ENCODE assay signal across 9 cellular contexts in genomic region chr19:58304255-58304654, GRCh38. TPM values are rescaled to one million over a fixed set of nuclear protein-coding genes. Genes with fewer than 3 reads are reported as not detected.
A peak's percentile ranks its signal among the peaks of the same experiment; 100 is the strongest.
DNase-seq lines count a peak whose midpoint lies in the region; ATAC-seq and TF ChIP-seq lines count a peak whose summit lies in the region.
"Had no signal": no experiment of that assay in that cellular context is flagged by ENCODE, and none has a peak within 500 bp of the region (broad histone marks: within the 10 kb centered on the region; RNA-seq: fewer than 3 reads in every experiment).

No MANE protein-coding gene starts in this region.

- peaks cover 0 to 23% (median 0%) of the 10 kb centered on the region in 11 experiments; a peak in 6 of 22 replicates for H3K9me3 ChIP-seq in BLaER1 treated with 17β-estradiol and CSF1 and Interleukin-3, amounts not matched to agents 10 nM and 100 nM (replicated peaks in 1 of 11)
- no peaks in the 10 kb centered on the region for H3K9me3 ChIP-seq in testis

- peak overlapping the region; percentile 85 to 99 (median 99) for H3K27ac Mint-ChIP-seq in IgD-negative memory B cell
- H3K27ac Mint-ChIP-seq in natural killer cell: peak overlapping the region; percentile 99

- no peaks in the 10 kb centered on the region for H3K27me3 ChIP-seq in BLaER1 treated with 17β-estradiol and CSF1 and Interleukin-3, amounts not matched to agents 10 nM and 100 nM
- H3K27me3 ChIP-seq in testis: no peaks in the 10 kb centered on the region

- H3K36me3 Mint-ChIP-seq in IgD-negative memory B cell (peaks cover 8% of the 10 kb centered on the region), natural killer cell (no peaks in the 10 kb centered on the region)

- H3K4me1 Mint-ChIP-seq in IgD-negative memory B cell (peaks cover 16 to 28% (median 18%) of the 10 kb centered on the region in 3 donors), natural killer cell (peaks cover 29 to 45% of the 10 kb centered on the region in 2 donors)

- intact Hi-C loops in natural killer cell (cut with micrococcal nuclease): loop anchor here (2.0 kb wide), 1 partner anchor 121 kb away; the partner anchor contains the start of gene ZNF274
- intact Hi-C loops in testis (cut with DNase I; ENCODE audit: low total_unique reads): no loop called here
- intact Hi-C loops in posterior vena cava (cut with DNase I): no loop called here

- peak overlapping the region in 1 of 11 experiments; percentile 92; a peak in 1 of 22 replicates for H3K9ac ChIP-seq in BLaER1 treated with 17β-estradiol and CSF1 and Interleukin-3, amounts not matched to agents 10 nM and 100 nM

- TF ChIP-seq CTCF in natural killer cell (IDR thresholded peaks at IDR 0.05) (no peak), testis (IDR thresholded peaks at IDR 0.05) (no peak)

- peaks cover 18 to 30% (median 23%) of the 10 kb centered on the region in 10 experiments for H3K4me1 ChIP-seq in BLaER1 treated with 17β-estradiol and CSF1 and Interleukin-3, amounts not matched to agents 10 nM and 100 nM
- peaks cover 11% of the 10 kb centered on the region for H3K4me1 ChIP-seq in testis

- H3K9me3 Mint-ChIP-seq in IgD-negative memory B cell (peaks cover 0 to 6% (median 3%) of the 10 kb centered on the region in 3 donors), natural killer cell (no peaks in the 10 kb centered on the region)

- WGBS in testis, 2 donors: 57 to 72% methylated on average over 4 to 7 of the region's 7 CpGs

- peaks cover 50 to 78% (median 69%) of the 10 kb centered on the region in 11 experiments for H3K36me3 ChIP-seq in BLaER1 treated with 17β-estradiol and CSF1 and Interleukin-3, amounts not matched to agents 10 nM and 100 nM
- no peaks in the 10 kb centered on the region for H3K36me3 ChIP-seq in testis (ENCODE audit: low read depth, missing control alignments)

- peak overlapping the region in 1 of 10 experiments; percentile 96; a peak in 1 of 20 replicates for H3K4me3 ChIP-seq in BLaER1 treated with 17β-estradiol and CSF1 and Interleukin-3, amounts not matched to agents 10 nM and 100 nM
- no peak overlapping the region for H3K4me3 ChIP-seq in testis

- no peak for TF ChIP-seq POLR2A in testis (IDR thresholded peaks at IDR 0.05)

- 0 out of 22 replicates have a peak overlapping the region, but pooled peaks of 1 of the 11 experiments have one; percentile 89 for H3K27ac ChIP-seq in BLaER1 treated with 17β-estradiol and CSF1 and Interleukin-3, amounts not matched to agents 10 nM and 100 nM
- H3K27ac ChIP-seq in caudate nucleus (ENCODE audit: low read depth, low read length) (peak overlapping the region; percentile 32), testis (no peak overlapping the region)

- H3K4me3 Mint-ChIP-seq in IgD-negative memory B cell (peak overlapping the region; percentile 94 to 100 (median 99)), natural killer cell (peak overlapping the region; percentile 98)

- DNase-seq in caudate nucleus (lab: John Stamatoyannopoulos, UW) (no peak), natural killer cell (no peak), UCSD-AML1 (lab: John Stamatoyannopoulos, UW; ENCODE audit: unreplicated experiment) (no peak), testis (no peak), posterior vena cava (ENCODE audit: low spot score) (no peak)
- DNase-seq: RPMI8226 had no signal

- peak overlapping the region; percentile 60 to 96 (median 84); a peak in 20 of 22 replicates for H3K4me2 ChIP-seq in BLaER1 treated with 17β-estradiol and CSF1 and Interleukin-3, amounts not matched to agents 10 nM and 100 nM

- H4K20me1 ChIP-seq in BLaER1 treated with 17β-estradiol and CSF1 and Interleukin-3, amounts not matched to agents 10 nM and 100 nM: peaks cover 0 to 90% (median 50%) of the 10 kb centered on the region in 11 experiments; a peak in 16 of 22 replicates

- no peaks in the 10 kb centered on the region for H3K27me3 Mint-ChIP-seq in IgD-negative memory B cell
- H3K27me3 Mint-ChIP-seq in natural killer cell (ENCODE audit: low read depth in 2 of 2): no peaks in the 10 kb centered on the region

- ATAC-seq in natural killer cell (no peak), HG03457 (IDR thresholded peaks at IDR 0.05; ENCODE audit: unreplicated experiment) (no peak)

RNA-seq across cellular contexts. Expression of gene ERVK3-1, which starts 0.9 kb away (rescaled TPM):
- 76.1 TPM for polyA plus RNA-seq in IgD-negative memory B cell
- total RNA-seq in natural killer cell: 100 to 1,000 TPM in 2 of 3 donors, 10 to 100 TPM in 1; 96.1 to 142 (median 119) TPM
- total RNA-seq in testis: 10 to 100 TPM; 48.9 to 58.5 TPM
- 34.0 TPM for polyA plus RNA-seq in testis (ENCODE audit: insufficient read depth, low read depth, low replicate concordance)
- 10 to 100 TPM; 17.7 to 25.0 TPM for total RNA-seq in posterior vena cava

RNA-seq across cellular contexts. Expression of gene ZSCAN22, which starts 22.5 kb away (rescaled TPM):
- 2.9 TPM for polyA plus RNA-seq in IgD-negative memory B cell
- total RNA-seq in natural killer cell: 1 to 10 TPM; 2.9 to 4.8 (median 3.2) TPM
- 1 to 10 TPM; 3.5 to 4.9 TPM for total RNA-seq in testis
- polyA plus RNA-seq in testis (ENCODE audit: insufficient read depth, low read depth, low replicate concordance): 2.4 TPM
- total RNA-seq in posterior vena cava: 1 to 10 TPM; 2.5 to 2.6 TPM

RNA-seq across cellular contexts. Expression of gene ZNF8, which starts 25.5 kb away (rescaled TPM):
- 0.98 TPM for polyA plus RNA-seq in IgD-negative memory B cell
- 1 to 10 TPM; 6.4 to 8.7 (median 7.7) TPM for total RNA-seq in natural killer cell
- total RNA-seq in testis: 10 to 100 TPM in 1 of 2 donors, 1 to 10 TPM in 1; 9.6 to 10.4 TPM
- polyA plus RNA-seq in testis (ENCODE audit: insufficient read depth, low read depth, low replicate concordance): 2.6 TPM
- 1 to 10 TPM; 5.1 to 5.5 TPM for total RNA-seq in posterior vena cava

RNA-seq across cellular contexts. Expression of gene A1BG, which starts 49.0 kb away (rescaled TPM):
- polyA plus RNA-seq in IgD-negative memory B cell (70.2 TPM), testis (ENCODE audit: insufficient read depth, low read depth, low replicate concordance) (4.5 TPM)
- total RNA-seq in natural killer cell (10 to 100 TPM in 1 of 3 donors, 1 to 10 TPM in 2; 2.0 to 10.6 (median 3.5) TPM), testis (10 to 100 TPM in 1 of 2 donors, 1 to 10 TPM in 1; 3.5 to 13.1 TPM), posterior vena cava (10 to 100 TPM; 11.7 to 17.5 TPM)

RNA-seq across cellular contexts. Expression of gene ZNF497, which starts 58.3 kb away (rescaled TPM):
- polyA plus RNA-seq in IgD-negative memory B cell (2.1 TPM), testis (ENCODE audit: insufficient read depth, low read depth, low replicate concordance) (2.6 TPM)
- total RNA-seq in natural killer cell (under 1 TPM; 0.40 to 0.61 (median 0.60) TPM), testis (10 to 100 TPM; 10.3 to 10.7 TPM), posterior vena cava (under 1 TPM; 0.14 to 0.69 TPM)
